17 cellular contexts compared by ENCODE assay signal in the genomic region with DNA sequence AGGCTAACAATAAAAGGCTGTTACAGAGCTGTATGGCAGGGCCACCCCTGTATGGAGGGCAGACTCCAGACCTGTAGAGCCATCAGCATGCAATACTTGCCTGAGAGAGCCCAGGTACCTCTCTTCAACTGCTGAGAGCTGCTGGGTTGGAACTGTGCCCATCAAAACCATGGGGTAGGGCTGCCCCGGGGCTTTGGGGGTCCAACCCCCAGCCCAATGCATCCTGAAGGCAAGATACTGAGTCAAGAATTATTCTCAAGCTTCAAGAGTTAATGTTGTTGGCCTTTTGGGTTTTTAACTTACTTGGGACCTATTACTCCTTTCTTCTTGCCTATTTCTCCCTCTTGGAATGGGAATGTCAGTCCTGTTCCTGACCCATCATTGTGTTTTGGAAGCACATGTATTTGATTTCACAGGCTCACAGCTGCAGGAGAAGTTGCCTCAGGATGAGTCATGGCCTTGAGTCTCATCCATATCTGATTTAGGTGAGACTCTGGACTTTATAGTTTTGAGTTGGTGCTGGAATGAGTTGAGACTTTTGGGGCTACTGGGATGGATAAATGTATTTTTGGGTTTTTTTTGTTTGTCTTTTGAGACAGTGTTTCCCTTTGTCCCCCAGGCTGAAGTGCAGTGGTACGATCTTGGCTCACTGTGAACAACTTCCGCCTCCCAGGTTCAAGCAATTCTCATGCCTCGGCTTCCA. TPM values are rescaled to one million over a fixed set of nuclear protein-coding genes. Genes with fewer than 3 reads are reported as not detected.
DNase-seq lines count a peak whose midpoint lies in the region; ATAC-seq and TF ChIP-seq lines count a peak whose summit lies in the region.
"Had no signal": no experiment of that assay in that cellular context is flagged by ENCODE, and none has a peak within 500 bp of the region (broad histone marks: within the 10 kb centered on the region; RNA-seq: fewer than 3 reads in every experiment).

No MANE protein-coding gene starts in this region.

- H3K36me3 ChIP-seq in HEK293 (ENCODE audit: control insufficient read depth in 2 of 2, insufficient read depth in 1 of 2, low read length in 2 of 2), result peaks cover 35 to 36% of the 10 kb centered on the region in 2 experiments
- no peaks in the 10 kb centered on the region for H3K36me3 ChIP-seq in adrenal gland (replicated peaks in 1 of 2)
- H3K36me3 ChIP-seq: cardiac muscle cell, heart right ventricle, tibial artery had no signal

- CTCF ChIA-PET in HEK293 (lab: Yijun Ruan, JAX), result no interaction called here

- H3K27ac ChIP-seq in HEK293 (ENCODE audit: extremely low read depth, low read depth, low read length) (no peak overlapping the region), adrenal gland (no peak overlapping the region)
- H3K27ac ChIP-seq: cardiac muscle cell, heart right ventricle, tibial artery had no signal

- no peak overlapping the region for H3K4me3 ChIP-seq in HEK293 (ENCODE audit: low read depth, low read length)
- H3K4me3 ChIP-seq in adrenal gland, result no peak overlapping the region
- H3K4me3 ChIP-seq: cardiac muscle cell, heart right ventricle, tibial artery had no signal

- TF ChIP-seq POLR2A in adrenal gland (IDR thresholded peaks at IDR 0.05), result no peak

- H3K9me3 ChIP-seq in HEK293 (ENCODE audit: control insufficient read depth, insufficient read depth, low read depth, low read length) (no peaks in the 10 kb centered on the region), adrenal gland (replicated peaks in 1 of 3) (no peaks in the 10 kb centered on the region)
- H3K9me3 ChIP-seq: heart right ventricle, tibial artery had no signal

- TF ChIP-seq CTCF in HEK293 (tag by site-specific recombination; IDR thresholded peaks at IDR 0.05) (no peak), adrenal gland (IDR thresholded peaks at IDR 0.05) (no peak)

- POLR2A ChIA-PET in HEK293 (lab: Yijun Ruan, JAX), result interaction anchor here (1.1 kb wide), 1 partner anchor 24 kb away, joined by 4 read pairs; the partner anchor contains the start of gene CENPH

- ATAC-seq in HG03135 (IDR thresholded peaks at IDR 0.05; ENCODE audit: unreplicated experiment), result no peak
- ATAC-seq in HG02610 (IDR thresholded peaks at IDR 0.05; ENCODE audit: unreplicated experiment), result no peak
- ATAC-seq in GM18870 (IDR thresholded peaks at IDR 0.05; ENCODE audit: unreplicated experiment), result no peak
- ATAC-seq: heart right ventricle had no signal

- no peaks in the 10 kb centered on the region for H3K27me3 ChIP-seq in adrenal gland
- H3K27me3 ChIP-seq: cardiac muscle cell, heart right ventricle, tibial artery had no signal

- peak; percentile 36 for DNase-seq in AG08395 (ENCODE audit: low spot score)
- peak in 5 of 7 donors; percentile 33 to 59 (median 43) for DNase-seq in adrenal gland
- DNase-seq in fibroblast of the conjunctiva (ENCODE audit: low read depth), result peak; percentile 28
- no peak for DNase-seq in epidermal melanocyte (ENCODE audit: insufficient read length, low spot score)
- DNase-seq: activated naive CD4-positive, alpha-beta T cell; H7; heart right ventricle; kidney glomerular epithelial cell; NCI-H1930; NCI-H524; stimulated activated CD4-positive, alpha-beta T cell treated with anti-CD3 and anti-CD28 coated beads, Interleukin-4, amount 100 ng/mL, for 4 hours; tibial artery had no signal

- intact Hi-C loops in adrenal gland (cut with DNase I), result no loop called here

- WGBS in adrenal gland, 4 donors, result 78 to 92% (median 84%) methylated on average over 4 of the region's 4 CpGs

- H3K4me1 ChIP-seq in HEK293 (ENCODE audit: control insufficient read depth, insufficient read depth, low read length) (no peaks in the 10 kb centered on the region), adrenal gland (replicated peaks in 1 of 2) (peaks cover 1 to 8% of the 10 kb centered on the region in 2 donors)

TF ChIP-seq in HEK293, 187 proteins besides CTCF, POLR2A, EP300 and RAD21 (continues in another document):
- no peak for TF ChIP-seq ZNF16 (tag by site-specific recombination; IDR thresholded peaks at IDR 0.05; ENCODE audit: low read depth)
- TF ChIP-seq, protein P1, sequence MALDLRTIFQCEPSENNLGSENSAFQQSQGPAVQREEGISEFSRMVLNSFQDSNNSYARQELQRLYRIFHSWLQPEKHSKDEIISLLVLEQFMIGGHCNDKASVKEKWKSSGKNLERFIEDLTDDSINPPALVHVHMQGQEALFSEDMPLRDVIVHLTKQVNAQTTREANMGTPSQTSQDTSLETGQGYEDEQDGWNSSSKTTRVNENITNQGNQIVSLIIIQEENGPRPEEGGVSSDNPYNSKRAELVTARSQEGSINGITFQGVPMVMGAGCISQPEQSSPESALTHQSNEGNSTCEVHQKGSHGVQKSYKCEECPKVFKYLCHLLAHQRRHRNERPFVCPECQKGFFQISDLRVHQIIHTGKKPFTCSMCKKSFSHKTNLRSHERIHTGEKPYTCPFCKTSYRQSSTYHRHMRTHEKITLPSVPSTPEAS (tag by site-specific recombination; IDR thresholded peaks at IDR 0.05), result no peak
- no peak for TF ChIP-seq ZNF658 (tag by site-specific recombination; IDR thresholded peaks at IDR 0.05)
- no peak for TF ChIP-seq SALL2 (tag by site-specific recombination; IDR thresholded peaks at IDR 0.05; ENCODE audit: borderline replicate concordance)
- no peak for TF ChIP-seq MZF1 (tag by site-specific recombination; IDR thresholded peaks at IDR 0.05; ENCODE audit: borderline replicate concordance)
- TF ChIP-seq, protein P2, sequence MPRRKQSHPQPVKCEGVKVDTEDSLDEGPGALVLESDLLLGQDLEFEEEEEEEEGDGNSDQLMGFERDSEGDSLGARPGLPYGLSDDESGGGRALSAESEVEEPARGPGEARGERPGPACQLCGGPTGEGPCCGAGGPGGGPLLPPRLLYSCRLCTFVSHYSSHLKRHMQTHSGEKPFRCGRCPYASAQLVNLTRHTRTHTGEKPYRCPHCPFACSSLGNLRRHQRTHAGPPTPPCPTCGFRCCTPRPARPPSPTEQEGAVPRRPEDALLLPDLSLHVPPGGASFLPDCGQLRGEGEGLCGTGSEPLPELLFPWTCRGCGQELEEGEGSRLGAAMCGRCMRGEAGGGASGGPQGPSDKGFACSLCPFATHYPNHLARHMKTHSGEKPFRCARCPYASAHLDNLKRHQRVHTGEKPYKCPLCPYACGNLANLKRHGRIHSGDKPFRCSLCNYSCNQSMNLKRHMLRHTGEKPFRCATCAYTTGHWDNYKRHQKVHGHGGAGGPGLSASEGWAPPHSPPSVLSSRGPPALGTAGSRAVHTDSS (tag by site-specific recombination; IDR thresholded peaks at IDR 0.05), result no peak
- no peak for TF ChIP-seq PRDM1 (tag by site-specific recombination; IDR thresholded peaks at IDR 0.05)
- TF ChIP-seq, protein P3, sequence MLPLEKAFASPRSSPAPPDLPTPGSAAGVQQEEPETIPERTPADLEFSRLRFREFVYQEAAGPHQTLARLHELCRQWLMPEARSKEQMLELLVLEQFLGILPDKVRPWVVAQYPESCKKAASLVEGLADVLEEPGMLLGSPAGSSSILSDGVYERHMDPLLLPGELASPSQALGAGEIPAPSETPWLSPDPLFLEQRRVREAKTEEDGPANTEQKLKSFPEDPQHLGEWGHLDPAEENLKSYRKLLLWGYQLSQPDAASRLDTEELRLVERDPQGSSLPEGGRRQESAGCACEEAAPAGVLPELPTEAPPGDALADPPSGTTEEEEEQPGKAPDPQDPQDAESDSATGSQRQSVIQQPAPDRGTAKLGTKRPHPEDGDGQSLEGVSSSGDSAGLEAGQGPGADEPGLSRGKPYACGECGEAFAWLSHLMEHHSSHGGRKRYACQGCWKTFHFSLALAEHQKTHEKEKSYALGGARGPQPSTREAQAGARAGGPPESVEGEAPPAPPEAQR (tag by site-specific recombination; IDR thresholded peaks at IDR 0.05), result no peak
- TF ChIP-seq ZNF24 (tag by site-specific recombination; IDR thresholded peaks at IDR 0.05), result no peak
- TF ChIP-seq SP7 (tag by site-specific recombination; IDR thresholded peaks at IDR 0.05), result no peak
- no peak for TF ChIP-seq ZNF248 (tag by site-specific recombination; IDR thresholded peaks at IDR 0.05)
- TF ChIP-seq ZNF623 (tag by site-specific recombination; IDR thresholded peaks at IDR 0.05), result no peak
- TF ChIP-seq ZNF341 (tag by site-specific recombination; IDR thresholded peaks at IDR 0.05; ENCODE audit: low read depth), result no peak
- no peak for TF ChIP-seq FEZF1 (tag by site-specific recombination; IDR thresholded peaks at IDR 0.05)
- no peak for TF ChIP-seq KLF1 (tag by site-specific recombination; IDR thresholded peaks at IDR 0.05)
- peak; percentile 77; the same call in 1 of the 2 replicates for TF ChIP-seq ZNF10 (tag by site-specific recombination; IDR thresholded peaks at IDR 0.05)
- TF ChIP-seq, protein P4, sequence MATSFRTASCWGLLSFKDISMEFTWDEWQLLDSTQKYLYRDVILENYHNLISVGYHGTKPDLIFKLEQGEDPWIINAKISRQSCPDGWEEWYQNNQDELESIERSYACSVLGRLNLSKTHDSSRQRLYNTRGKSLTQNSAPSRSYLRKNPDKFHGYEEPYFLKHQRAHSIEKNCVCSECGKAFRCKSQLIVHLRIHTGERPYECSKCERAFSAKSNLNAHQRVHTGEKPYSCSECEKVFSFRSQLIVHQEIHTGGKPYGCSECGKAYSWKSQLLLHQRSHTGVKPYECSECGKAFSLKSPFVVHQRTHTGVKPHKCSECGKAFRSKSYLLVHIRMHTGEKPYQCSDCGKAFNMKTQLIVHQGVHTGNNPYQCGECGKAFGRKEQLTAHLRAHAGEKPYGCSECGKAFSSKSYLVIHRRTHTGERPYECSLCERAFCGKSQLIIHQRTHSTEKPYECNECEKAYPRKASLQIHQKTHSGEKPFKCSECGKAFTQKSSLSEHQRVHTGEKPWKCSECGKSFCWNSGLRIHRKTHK (tag by site-specific recombination; IDR thresholded peaks at IDR 0.05), result no peak

RNA-seq across cellular contexts. Expression of gene CDK7, which starts 21.0 kb away (rescaled TPM):
- total RNA-seq in adrenal gland, result 10 to 100 TPM; 15.2 to 31.4 (median 22.8) TPM
- 10 to 100 TPM; 29.7 to 57.1 (median 33.5) TPM for polyA plus RNA-seq in adrenal gland

RNA-seq across cellular contexts. Expression of gene CENPH, which starts 24.3 kb away (rescaled TPM):
- 1 to 10 TPM in 6 of 8 donors, under 1 TPM in 1, not detected in 1; 0.69 to 4.5 (median 1.8) TPM for total RNA-seq in adrenal gland
- polyA plus RNA-seq in adrenal gland, result 1 to 10 TPM; 2.1 to 3.0 (median 2.6) TPM

RNA-seq across cellular contexts. Expression of gene CCNB1, which starts 46.7 kb away (rescaled TPM):
- total RNA-seq in adrenal gland, result 10 to 100 TPM in 3 of 8 donors, 1 to 10 TPM in 5; 4.8 to 21.3 (median 9.1) TPM
- 1 to 10 TPM; 3.6 to 9.7 (median 4.5) TPM for polyA plus RNA-seq in adrenal gland
